Comparison of ENCODE assay signal across 1 cellular context in genomic region chr16:2926660-2927646, GRCh38.
TF ChIP-seq lines count a peak whose summit lies in the region.

No MANE protein-coding gene starts in this region.

TF ChIP-seq in HepG2, 621 proteins besides CTCF, POLR2A, EP300 and RAD21 (continued from another document and continues in another):
- TF ChIP-seq ZBED4 (CRISPR knock-in tag; IDR thresholded peaks at IDR 0.05; ENCODE audit: borderline replicate concordance) (no peak), MAX (IDR thresholded peaks at IDR 0.05) (0 out of 2 replicates have a peak, but pooled peaks have one; percentile 31), CBX1 (IDR thresholded peaks at IDR 0.05; ENCODE audit: low read depth) (no peak), ZBTB25 (CRISPR knock-in tag; IDR thresholded peaks at IDR 0.05) (no peak), ZNF784 (CRISPR knock-in tag; IDR thresholded peaks at IDR 0.05; ENCODE audit: borderline replicate concordance) (no peak), FOXP4 (CRISPR knock-in tag; IDR thresholded peaks at IDR 0.05) (peak; percentile 24; the same call in 1 of the 2 replicates), ZNF629 (CRISPR knock-in tag; conservative IDR thresholded peaks at IDR 0.05) (no peak), XBP1 (CRISPR knock-in tag; IDR thresholded peaks at IDR 0.05) (peak; percentile 48; the same call in 1 of the 2 replicates), ZNF660 (CRISPR knock-in tag; IDR thresholded peaks at IDR 0.05; ENCODE audit: borderline replicate concordance, low read depth) (no peak), FOXM1 (CRISPR knock-in tag; IDR thresholded peaks at IDR 0.05) (no peak), SRY (CRISPR knock-in tag; IDR thresholded peaks at IDR 0.05) (no peak), MLX (CRISPR knock-in tag; IDR thresholded peaks at IDR 0.05) (no peak), ZFP36L1 (CRISPR knock-in tag; IDR thresholded peaks at IDR 0.05) (no peak), ZNF251 (CRISPR knock-in tag; IDR thresholded peaks at IDR 0.05) (no peak), ZC3H4 (CRISPR knock-in tag; IDR thresholded peaks at IDR 0.05; ENCODE audit: borderline replicate concordance) (no peak), ZNF780A (CRISPR knock-in tag; IDR thresholded peaks at IDR 0.05) (no peak), ZHX2 (IDR thresholded peaks at IDR 0.05; ENCODE audit: low read depth) (peak; percentile 79), ZHX2 (CRISPR knock-in tag; IDR thresholded peaks at IDR 0.05; ENCODE audit: borderline replicate concordance) (no peak), E2F5 (CRISPR knock-in tag; conservative IDR thresholded peaks at IDR 0.05) (no peak), MTA3 (CRISPR knock-in tag; IDR thresholded peaks at IDR 0.05) (no peak), TCF7 (IDR thresholded peaks at IDR 0.05; ENCODE audit: low read depth) (no peak), HMGA1 (CRISPR knock-in tag; conservative IDR thresholded peaks at IDR 0.05) (no peak), ZNF557 (CRISPR knock-in tag; IDR thresholded peaks at IDR 0.05) (no peak), DDIT3 (CRISPR knock-in tag; IDR thresholded peaks at IDR 0.05) (no peak), GLI4 (CRISPR knock-in tag; IDR thresholded peaks at IDR 0.05; ENCODE audit: borderline replicate concordance) (no peak), ZNF282 (IDR thresholded peaks at IDR 0.05; ENCODE audit: partially characterized antibody) (no peak), MYC (CRISPR knock-in tag; IDR thresholded peaks at IDR 0.05; ENCODE audit: borderline replicate concordance) (no peak; the same call in 1 of the 2 replicates), KAT7 (CRISPR knock-in tag; IDR thresholded peaks at IDR 0.05; ENCODE audit: borderline replicate concordance) (no peak), ZNF263 (CRISPR knock-in tag; IDR thresholded peaks at IDR 0.05) (no peak), ZNF101 (CRISPR knock-in tag; IDR thresholded peaks at IDR 0.05; ENCODE audit: borderline replicate concordance, low read depth) (no peak), MTERF4 (CRISPR knock-in tag; IDR thresholded peaks at IDR 0.05) (no peak), CHD4 (IDR thresholded peaks at IDR 0.05; ENCODE audit: borderline replicate concordance, low read length) (no peak), PHF20 (CRISPR knock-in tag; IDR thresholded peaks at IDR 0.05) (no peak), WIZ (CRISPR knock-in tag; IDR thresholded peaks at IDR 0.05) (no peak), AKAP8 (CRISPR knock-in tag; IDR thresholded peaks at IDR 0.05) (no peak), FOXP1 (IDR thresholded peaks at IDR 0.05) (no peak), FOXP1 (CRISPR knock-in tag; IDR thresholded peaks at IDR 0.05) (no peak), E2F2 (CRISPR knock-in tag; IDR thresholded peaks at IDR 0.05; ENCODE audit: borderline replicate concordance) (no peak), KDM5A (IDR thresholded peaks at IDR 0.05; ENCODE audit: borderline replicate concordance, low read length) (no peak), RBFOX2 (IDR thresholded peaks at IDR 0.05; ENCODE audit: low read depth, low read length) (no peak), CCDC6 (CRISPR knock-in tag; IDR thresholded peaks at IDR 0.05) (no peak), ZNF335 (CRISPR knock-in tag; IDR thresholded peaks at IDR 0.05) (no peak), GZF1 (CRISPR knock-in tag; IDR thresholded peaks at IDR 0.05) (no peak), ARNTL (CRISPR knock-in tag; IDR thresholded peaks at IDR 0.05) (no peak), JUN (CRISPR knock-in tag; IDR thresholded peaks at IDR 0.05) (no peak), FOXJ3 (CRISPR knock-in tag; IDR thresholded peaks at IDR 0.05; ENCODE audit: borderline replicate concordance) (no peak), ZNF749 (CRISPR knock-in tag; IDR thresholded peaks at IDR 0.05; ENCODE audit: borderline replicate concordance) (no peak), ZFP82 (CRISPR knock-in tag; IDR thresholded peaks at IDR 0.05; ENCODE audit: borderline replicate concordance) (no peak), SMARCE1 (IDR thresholded peaks at IDR 0.05; ENCODE audit: borderline replicate concordance) (no peak)
